1 cellular context compared by ENCODE assay signal in genomic region chr5:111722016-111722591, GRCh38.
TF ChIP-seq lines count a peak whose summit lies in the region.

No MANE protein-coding gene starts in this region.

TF ChIP-seq in WTC11, 78 proteins besides CTCF, POLR2A, EP300 and RAD21 (continued from another document):
- no peak for TF ChIP-seq AR (CRISPR knock-in tag; IDR thresholded peaks at IDR 0.05)
- no peak for TF ChIP-seq NR3C1 (CRISPR knock-in tag; conservative IDR thresholded peaks at IDR 0.05; ENCODE audit: low read depth)
- TF ChIP-seq, protein P1, sequence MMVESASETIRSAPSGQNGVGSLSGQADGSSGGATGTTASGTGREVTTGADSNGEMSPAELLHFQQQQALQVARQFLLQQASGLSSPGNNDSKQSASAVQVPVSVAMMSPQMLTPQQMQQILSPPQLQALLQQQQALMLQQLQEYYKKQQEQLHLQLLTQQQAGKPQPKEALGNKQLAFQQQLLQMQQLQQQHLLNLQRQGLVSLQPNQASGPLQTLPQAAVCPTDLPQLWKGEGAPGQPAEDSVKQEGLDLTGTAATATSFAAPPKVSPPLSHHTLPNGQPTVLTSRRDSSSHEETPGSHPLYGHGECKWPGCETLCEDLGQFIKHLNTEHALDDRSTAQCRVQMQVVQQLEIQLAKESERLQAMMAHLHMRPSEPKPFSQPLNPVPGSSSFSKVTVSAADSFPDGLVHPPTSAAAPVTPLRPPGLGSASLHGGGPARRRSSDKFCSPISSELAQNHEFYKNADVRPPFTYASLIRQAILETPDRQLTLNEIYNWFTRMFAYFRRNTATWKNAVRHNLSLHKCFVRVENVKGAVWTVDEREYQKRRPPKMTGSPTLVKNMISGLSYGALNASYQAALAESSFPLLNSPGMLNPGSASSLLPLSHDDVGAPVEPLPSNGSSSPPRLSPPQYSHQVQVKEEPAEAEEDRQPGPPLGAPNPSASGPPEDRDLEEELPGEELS (CRISPR knock-in tag; IDR thresholded peaks at IDR 0.05): no peak
- TF ChIP-seq, protein P2, sequence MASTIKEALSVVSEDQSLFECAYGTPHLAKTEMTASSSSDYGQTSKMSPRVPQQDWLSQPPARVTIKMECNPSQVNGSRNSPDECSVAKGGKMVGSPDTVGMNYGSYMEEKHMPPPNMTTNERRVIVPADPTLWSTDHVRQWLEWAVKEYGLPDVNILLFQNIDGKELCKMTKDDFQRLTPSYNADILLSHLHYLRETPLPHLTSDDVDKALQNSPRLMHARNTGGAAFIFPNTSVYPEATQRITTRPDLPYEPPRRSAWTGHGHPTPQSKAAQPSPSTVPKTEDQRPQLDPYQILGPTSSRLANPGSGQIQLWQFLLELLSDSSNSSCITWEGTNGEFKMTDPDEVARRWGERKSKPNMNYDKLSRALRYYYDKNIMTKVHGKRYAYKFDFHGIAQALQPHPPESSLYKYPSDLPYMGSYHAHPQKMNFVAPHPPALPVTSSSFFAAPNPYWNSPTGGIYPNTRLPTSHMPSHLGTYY (CRISPR knock-in tag; IDR thresholded peaks at IDR 0.05): no peak
